In genomic region chr17:59619313-59620063, GRCh38 we compare ENCODE assay signal across 8 cellular contexts. TPM values are rescaled to one million over a fixed set of nuclear protein-coding genes. Genes with fewer than 3 reads are reported as not detected.
A peak's percentile ranks its signal among the peaks of the same experiment; 100 is the strongest.
DNase-seq lines count a peak whose midpoint lies in the region; ATAC-seq and TF ChIP-seq lines count a peak whose summit lies in the region.

Gene CLTC, plus strand, starts transcription at chr17:59619895. Its CDS starts 237 bp downstream, at chr17:59620132.

- peak; percentile 90 for TF ChIP-seq POLR2A in GM18505 (IDR thresholded peaks at IDR 0.05; ENCODE audit: borderline replicate concordance, extremely low read depth, insufficient read depth, insufficient read length)

- H3K27me3 ChIP-seq in rectal smooth muscle tissue (ENCODE audit: control insufficient read depth, insufficient read depth, low read length) (no peaks in the 10 kb centered on the region), aorta (ENCODE audit: control insufficient read depth in 1 of 2, insufficient read depth in 2 of 2, low read length in 1 of 2) (no peaks in the 10 kb centered on the region)

- intact Hi-C loops in aorta (cut with DNase I): loop anchor here in 1 of 2 donors (5.0 kb wide), 2 partner anchors 48 to 52 kb away; partner anchors contain the start of gene DHX40

- peak within 1 kb of the TSS; percentile 99 for H3K4me3 ChIP-seq in astrocyte of the cerebellum (ENCODE audit: low read depth, low read length)
- peak within 1 kb of the TSS; percentile 98 for H3K4me3 ChIP-seq in rectal smooth muscle tissue (ENCODE audit: low read length)
- H3K4me3 ChIP-seq in aorta (ENCODE audit: low read length in 2 of 2): peak within 1 kb of the TSS; percentile 96 to 100

- H3K27ac ChIP-seq in rectal smooth muscle tissue (ENCODE audit: low read depth, low read length): peak within 1 kb of the TSS; percentile 94
- H3K27ac ChIP-seq in aorta (ENCODE audit: low read depth in 1 of 2, low read length in 2 of 2): peak within 1 kb of the TSS; percentile 96 to 97

- H3K9ac ChIP-seq in rectal smooth muscle tissue (ENCODE audit: low read length): peak within 1 kb of the TSS; percentile 96

- H3K9me3 ChIP-seq in aorta (ENCODE audit: control insufficient read depth, low read length): no peaks in the 10 kb centered on the region

- peak; percentile 88 for DNase-seq in NCI-H2029 (lab: John Stamatoyannopoulos, UW)
- peak; percentile 87 for DNase-seq in T-helper 9 cell
- DNase-seq in astrocyte of the cerebellum (ENCODE audit: low read depth): peak; percentile 95
- DNase-seq in hepatic stellate cell (ENCODE audit: low spot score): peak; percentile 89
- DNase-seq in aorta: peak; percentile 96 to 97

- H3K36me3 ChIP-seq in rectal smooth muscle tissue (ENCODE audit: control insufficient read depth, insufficient read depth, low read length) (no peaks in the 10 kb centered on the region), aorta (ENCODE audit: control insufficient read depth in 1 of 2, insufficient read depth in 2 of 2, low read length in 1 of 2) (no peaks in the 10 kb centered on the region)

- 0 to 1% methylated on average over 57 to 65 of the region's 65 CpGs for WGBS in aorta, 2 donors

- peak; percentile 66 for ATAC-seq in GM18505 (IDR thresholded peaks at IDR 0.05; ENCODE audit: unreplicated experiment)
- peak; percentile 83 for ATAC-seq in HG02973 (IDR thresholded peaks at IDR 0.05; ENCODE audit: unreplicated experiment)
- peak; percentile 98 for ATAC-seq in aorta (ENCODE audit: low FRiP score)

- H3K4me1 ChIP-seq in rectal smooth muscle tissue (ENCODE audit: control insufficient read depth, insufficient read depth, low read length): peaks cover 8% of the 10 kb centered on the region
- H3K4me1 ChIP-seq in aorta (ENCODE audit: control insufficient read depth in 1 of 2, insufficient read depth in 2 of 2, low read length in 2 of 2): no peaks in the 10 kb centered on the region

- TF ChIP-seq CTCF in astrocyte of the cerebellum (IDR thresholded peaks at IDR 0.05; ENCODE audit: low read depth, low read length, missing control alignments): no peak

- in situ Hi-C loops in astrocyte of the cerebellum (cut with HindIII; ENCODE audit: low sequenced_read_pairs): no loop called here

RNA-seq across cellular contexts. Expression of gene CLTC, which starts in this region (rescaled TPM):
- 100 to 1,000 TPM; 243 to 289 TPM for total RNA-seq in aorta
- polyA plus RNA-seq in aorta: 10 to 100 TPM; 37.4 to 87.3 TPM

Comparison
In these comparisons a context has a peak if more than half of its experiments do, and no peak if none do; other contexts are left out.
1. Peak in every context shown above with its lines: DNase-seq, ATAC-seq, H3K4me3 ChIP-seq and H3K27ac ChIP-seq.